Comparison of ENCODE assay signal across 16 cellular contexts in genomic region chr17:43634681-43635125, GRCh38. TPM values are rescaled to one million over a fixed set of nuclear protein-coding genes. Genes with fewer than 3 reads are reported as not detected.
DNase-seq lines count a peak whose midpoint lies in the region; ATAC-seq and TF ChIP-seq lines count a peak whose summit lies in the region.
"Had no signal": no experiment of that assay in that cellular context is flagged by ENCODE, and none has a peak within 500 bp of the region (broad histone marks: within the 10 kb centered on the region; RNA-seq: fewer than 3 reads in every experiment).

No MANE protein-coding gene starts in this region.

- no peaks in the 10 kb centered on the region for H4K20me1 ChIP-seq in PC-9 (ENCODE audit: insufficient read depth)

- POLR2A ChIA-PET in RWPE1 (lab: Yijun Ruan, JAX; ENCODE audit: low non-redundant PET): interaction anchor here (0.5 kb wide), 1 partner anchor 51 kb away, joined by 3 read pairs; no protein-coding TSS in a partner anchor
- POLR2A ChIA-PET in PC-9 (lab: Charles Lee; ENCODE audit: unreplicated experiment): interaction anchor here (0.5 kb wide), 1 partner anchor 21 kb away, joined by 10 read pairs; no protein-coding TSS in a partner anchor

- ATAC-seq in sciatic nerve: peak; percentile 63

- no peak overlapping the region for H2AFZ ChIP-seq in PC-9

- H3K4me2 ChIP-seq in PC-9: no peak overlapping the region

- H3K9me3 ChIP-seq in esophagus (ENCODE audit: control insufficient read depth in 2 of 2, insufficient read depth in 1 of 2, low read depth in 1 of 2, low read length in 1 of 2) (no peaks in the 10 kb centered on the region), PC-9 (ENCODE audit: insufficient read depth, low read depth) (no peaks in the 10 kb centered on the region)
- H3K9me3 ChIP-seq: Caco-2, neutrophil, SJSA1 had no signal

- H3K27me3 Mint-ChIP-seq in immature natural killer cell (ENCODE audit: low read depth in 3 of 3): peaks cover 3 to 10% (median 4%) of the 10 kb centered on the region in 3 donors

- no TSS peak for BruUV-seq in PC-9 (replicated peaks; lab: Mats Ljungman, UMichigan)

- no peak overlapping the region for H3K4me3 Mint-ChIP-seq in immature natural killer cell

- no peak for TF ChIP-seq CTCF in RWPE1 (conservative IDR thresholded peaks at IDR 0.05; ENCODE audit: low read depth)
- no peak for TF ChIP-seq CTCF in PC-9 (conservative IDR thresholded peaks at IDR 0.05)

- H3K9me3 Mint-ChIP-seq in immature natural killer cell: peaks cover 0 to 1% (median 0%) of the 10 kb centered on the region in 6 donors

- CTCF ChIA-PET in RWPE1 (lab: Yijun Ruan, JAX) (interaction anchor here (0.6 to 1.2 kb wide), 3 partner anchors 39 to 80 kb away, joined by 3 to 5 read pairs (median 3); no protein-coding TSS in a partner anchor), PC-9 (lab: Charles Lee) (no interaction called here)

- no peaks in the 10 kb centered on the region for H3K79me2 ChIP-seq in PC-9 (ENCODE audit: low read depth)

- H3K27me3 ChIP-seq in esophagus (ENCODE audit: control insufficient read depth in 1 of 2, insufficient read depth in 2 of 2, low read length in 2 of 2): no peaks in the 10 kb centered on the region
- peaks cover 9% of the 10 kb centered on the region; the same call in 1 of the 2 replicates for H3K27me3 ChIP-seq in PC-9 (ENCODE audit: insufficient read depth, low read depth)
- H3K27me3 ChIP-seq: SJSA1 had no signal

- WGBS in esophagus, 2 donors: 26 to 33% methylated on average over 13 of the region's 13 CpGs

- intact Hi-C loops in sciatic nerve (cut with DNase I): no loop called here
- intact Hi-C loops in PC-9 (cut with micrococcal nuclease; ENCODE audit: unreplicated experiment): no loop called here

- peaks cover 0 to 3% of the 10 kb centered on the region in 2 donors for H3K4me1 ChIP-seq in esophagus (ENCODE audit: control insufficient read depth in 2 of 2, insufficient read depth in 2 of 2, low read length in 1 of 2)
- H3K4me1 ChIP-seq in PC-9 (replicated peaks; ENCODE audit: insufficient read depth): no peaks in the 10 kb centered on the region
- H3K4me1 ChIP-seq: SJSA1 had no signal

- DNase-seq in RWPE1 (ENCODE audit: low spot score): no peak
- DNase-seq in iris pigment epithelial cell (ENCODE audit: low read depth): peak; percentile 35
- no peak for DNase-seq in sciatic nerve (ENCODE audit: low spot score)
- DNase-seq in HUDEP-2 (lab: John Stamatoyannopoulos, UW; ENCODE audit: unreplicated experiment in 76 of 76): no peak
- DNase-seq in PC-9: no peak
- DNase-seq in NCI-H1092 (lab: John Stamatoyannopoulos, UW): no peak
- no peak for DNase-seq in immature natural killer cell
- DNase-seq: activated effector memory CD4-positive, alpha-beta T cell treated with anti-CD3 and anti-CD28 coated beads, Interleukin-2, amount 50 U/mL, for 16 hours; Caco-2; effector memory CD4-positive, alpha-beta T cell; hippocampal formation; stimulated activated CD4-positive, alpha-beta T cell treated with anti-CD3 and anti-CD28 coated beads, Interleukin-12 subunit alpha, Interleukin-12 subunit beta, amount 100 ng/mL, for 4 hours had no signal

- H3K27ac ChIP-seq in RWPE1 (peak overlapping the region; percentile 40), esophagus (ENCODE audit: low read depth in 2 of 2, low read length in 1 of 2) (peak overlapping the region; percentile 49 to 74), PC-9 (no peak overlapping the region)
- H3K27ac ChIP-seq: neutrophil, SJSA1 had no signal

- H3K4me3 ChIP-seq in esophagus (ENCODE audit: low read depth in 1 of 2, low read length in 2 of 2) (no peak overlapping the region), PC-9 (no peak overlapping the region)
- H3K4me3 ChIP-seq: SJSA1 had no signal

- H3F3A ChIP-seq in PC-9 (ENCODE audit: insufficient read depth, low read depth): no peaks in the 10 kb centered on the region

- H3K9me2 ChIP-seq in PC-9 (ENCODE audit: insufficient read depth): no peaks in the 10 kb centered on the region

- no peaks in the 10 kb centered on the region for H3K4me1 Mint-ChIP-seq in immature natural killer cell

- no peaks in the 10 kb centered on the region for H3K36me3 Mint-ChIP-seq in immature natural killer cell

- H3K27ac Mint-ChIP-seq in immature natural killer cell: no peak overlapping the region

- no peaks in the 10 kb centered on the region for H3K36me3 ChIP-seq in esophagus (ENCODE audit: control insufficient read depth in 2 of 2, insufficient read depth in 2 of 2, low read length in 1 of 2)
- no peaks in the 10 kb centered on the region for H3K36me3 ChIP-seq in PC-9 (ENCODE audit: low read depth)
- H3K36me3 ChIP-seq: neutrophil, SJSA1 had no signal

RNA-seq across cellular contexts. Expression of gene MEOX1, which starts 27.0 kb away (rescaled TPM):
- polyA plus RNA-seq in esophagus (1 to 10 TPM; 1.8 to 2.7 TPM), immature natural killer cell (not detected)
- total RNA-seq in sciatic nerve (19.5 TPM), PC-9 (2021) (0.25 and 0.72 TPM in 2 replicates)
- total RNA-seq: HT-29, SJSA1 had no signal

Comparison
In these comparisons a context has a peak if more than half of its experiments do, and no peak if none do; other contexts are left out.
1. RNA of gene MEOX1, which starts 27.0 kb away (total RNA-seq): 19.5 TPM in sciatic nerve (single experiment); 0.25 to 0.72 TPM in PC-9; every median in the first group is over 10 times any median in the second.